22 cellular contexts compared by ENCODE assay signal in genomic region chr7:6709808-6710207, GRCh38. TPM values are rescaled to one million over a fixed set of nuclear protein-coding genes. Genes with fewer than 3 reads are reported as not detected.
A peak's percentile ranks its signal among the peaks of the same experiment; 100 is the strongest.
DNase-seq lines count a peak whose midpoint lies in the region; ATAC-seq and TF ChIP-seq lines count a peak whose summit lies in the region.
"Had no signal": no experiment of that assay in that cellular context is flagged by ENCODE, and none has a peak within 500 bp of the region (broad histone marks: within the 10 kb centered on the region; RNA-seq: fewer than 3 reads in every experiment).

No MANE protein-coding gene starts in this region.

- no peaks in the 10 kb centered on the region for H3K9me3 ChIP-seq in hepatocyte (ENCODE audit: low read depth)
- H3K9me3 ChIP-seq: gastroesophageal sphincter, lower lobe of right lung, ovary, sigmoid colon, transverse colon had no signal

- no peak overlapping the region for H3K4me2 ChIP-seq in hepatocyte
- H3K4me2 ChIP-seq: KMS-11 had no signal

- peaks cover 14% of the 10 kb centered on the region for H3K4me1 Mint-ChIP-seq in WTC11

- ATAC-seq in WTC11, result no peak
- ATAC-seq: gastroesophageal sphincter, lower lobe of right lung had no signal

- no peak overlapping the region for H3K27ac ChIP-seq in hepatocyte
- H3K27ac ChIP-seq: dorsolateral prefrontal cortex, gastroesophageal sphincter, KMS-11, lower lobe of right lung, ovary, RWPE1, sigmoid colon, transverse colon had no signal

- 95% methylated on average over 6 of the region's 6 CpGs for WGBS in hepatocyte (ENCODE audit: low lambda C conversion rate, missing lambda C conversion rate)

- no peak overlapping the region for H3K4me3 ChIP-seq in Jurkat, Clone E6-1 (ENCODE audit: low read length)
- H3K4me3 ChIP-seq in hepatocyte, result no peak overlapping the region
- H3K4me3 ChIP-seq: dorsolateral prefrontal cortex, gastroesophageal sphincter, lower lobe of right lung, ovary, sigmoid colon, transverse colon had no signal

- H3K27me3 ChIP-seq in hepatocyte, result peaks cover 9% of the 10 kb centered on the region
- H3K27me3 ChIP-seq: dorsolateral prefrontal cortex, gastroesophageal sphincter, ovary, sigmoid colon had no signal

- H3K27ac Mint-ChIP-seq in WTC11, result no peak overlapping the region
- H3K27ac Mint-ChIP-seq: activated naive CD8-positive, alpha-beta T cell had no signal

- no peak overlapping the region for H2AFZ ChIP-seq in hepatocyte

- H3K9me3 Mint-ChIP-seq in WTC11, result peaks cover 24% of the 10 kb centered on the region

- peaks cover 11% of the 10 kb centered on the region for H3K27me3 Mint-ChIP-seq in WTC11 (ENCODE audit: low read depth)

- TF ChIP-seq CTCF in WTC11 (IDR thresholded peaks at IDR 0.05), result no peak
- no peak for TF ChIP-seq CTCF in hepatocyte (IDR thresholded peaks at IDR 0.05; ENCODE audit: poor library complexity)
- TF ChIP-seq CTCF in GM20000 (IDR thresholded peaks at IDR 0.05; ENCODE audit: extremely low read depth, missing control alignments), result no peak

- H3K79me2 ChIP-seq in hepatocyte, result peaks cover 19% of the 10 kb centered on the region

- CTCF ChIA-PET in WTC11 (lab: Charles Lee), result no interaction called here

- H3K4me3 Mint-ChIP-seq in WTC11, result no peak overlapping the region

- peaks cover 9% of the 10 kb centered on the region for H3K4me1 ChIP-seq in hepatocyte (ENCODE audit: insufficient read depth)

- peaks cover 6% of the 10 kb centered on the region for H3K36me3 Mint-ChIP-seq in WTC11

- H3K36me3 ChIP-seq in hepatocyte (replicated peaks; ENCODE audit: insufficient read depth, low read depth), result no peaks in the 10 kb centered on the region
- H3K36me3 ChIP-seq: ovary, sigmoid colon had no signal

- DNase-seq in stimulated activated naive CD4-positive, alpha-beta T cell treated with Interleukin-2 at 50 U/mL for 16 hours (lab: John Stamatoyannopoulos, UW), result peak; percentile 2
- no peak for DNase-seq in stimulated activated naive CD4-positive, alpha-beta T cell (lab: John Stamatoyannopoulos, UW)
- DNase-seq in Jurkat, Clone E6-1 (ENCODE audit: low read depth, low spot score), result peak; percentile 35
- DNase-seq in WTC11 (ENCODE audit: low spot score) (no peak), islet precursor cell (no peak), hepatocyte (ENCODE audit: low spot score) (no peak), GM20000 (ENCODE audit: low spot score) (no peak)
- DNase-seq: activated CD4-positive, CD25-positive, alpha-beta regulatory T cell; C1 segment of cervical spinal cord; dorsolateral prefrontal cortex; erythroblast; lower lobe of right lung; NCI-H146; NCI-H510A; ovary; sigmoid colon; T-helper 1 cell; transverse colon had no signal

- POLR2A ChIA-PET in WTC11 (lab: Charles Lee), result no interaction called here

- H3K9me2 ChIP-seq in hepatocyte (replicated peaks; ENCODE audit: insufficient read depth), result no peaks in the 10 kb centered on the region

- H4K20me1 ChIP-seq in hepatocyte (ENCODE audit: insufficient read depth, poor library complexity, severe bottlenecking), result peaks cover 7% of the 10 kb centered on the region

TF ChIP-seq in WTC11, 78 proteins besides CTCF, POLR2A, EP300 and RAD21:
- TF ChIP-seq ZBTB21 (CRISPR knock-in tag; IDR thresholded peaks at IDR 0.05; ENCODE audit: borderline replicate concordance) (no peak), USF2 (CRISPR knock-in tag; IDR thresholded peaks at IDR 0.05) (no peak), FOXP1 (CRISPR knock-in tag; IDR thresholded peaks at IDR 0.05; ENCODE audit: borderline replicate concordance) (no peak), NFYB (CRISPR knock-in tag; conservative IDR thresholded peaks at IDR 0.05; ENCODE audit: low read depth) (peak; percentile 42; the same call in 1 of the 2 replicates), HMGXB4 (CRISPR knock-in tag; IDR thresholded peaks at IDR 0.05) (no peak), ZNF416 (CRISPR knock-in tag; IDR thresholded peaks at IDR 0.05) (no peak), IRF2 (CRISPR knock-in tag; IDR thresholded peaks at IDR 0.05; ENCODE audit: borderline replicate concordance, low read depth) (no peak), TP53 (CRISPR knock-in tag; IDR thresholded peaks at IDR 0.05) (no peak)

RNA-seq across cellular contexts. Expression of gene ZNF12, which starts 3.1 kb away (rescaled TPM):
- polyA plus RNA-seq in Jurkat, Clone E6-1 (2012; ENCODE audit: insufficient read depth, insufficient read length), result 13.2 TPM
- total RNA-seq in WTC11 (2021) (19.9 to 21.6 TPM (median 20.9 TPM) in 3 replicates), hepatocyte (18.5 and 22.2 TPM in 2 replicates)
- polyA plus RNA-seq in hepatocyte, result 14.7 and 16.5 TPM in 2 replicates

RNA-seq across cellular contexts. Expression of gene RSPH10B2, which starts 44.1 kb away (rescaled TPM):
- polyA plus RNA-seq in Jurkat, Clone E6-1 (2012; ENCODE audit: insufficient read depth, insufficient read length), result not detected
- total RNA-seq in WTC11 (2021) (0.25 to 0.44 TPM in 2 of 3 replicates, not detected in the other), hepatocyte (not detected in 2 replicates)
- not detected in 2 replicates for polyA plus RNA-seq in hepatocyte

Comparison
In these comparisons a context has a peak if more than half of its experiments do, and no peak if none do; other contexts are left out.
1. DNase-seq: peak in stimulated activated naive CD4-positive, alpha-beta T cell treated with Interleukin-2 at 50 U/mL for 16 hours (single experiment) and Jurkat, Clone E6-1 (single experiment); none in stimulated activated naive CD4-positive, alpha-beta T cell (0 of 6), WTC11 (single experiment), islet precursor cell (single experiment), hepatocyte (single experiment) and GM20000 (single experiment).